31 cellular contexts compared by ENCODE assay signal in genomic region chr7:154679689-154680088, GRCh38.
"Had no signal": no experiment of that assay in that cellular context is flagged by ENCODE, and none has a peak within 500 bp of the region (broad histone marks: within the 10 kb centered on the region; RNA-seq: fewer than 3 reads in every experiment).

No MANE protein-coding gene starts in this region.

- H3K27ac ChIP-seq: KMS-11, PC-9, RWPE1, SJCRH30, SK-N-MC had no signal

- H3K4me2 ChIP-seq: KMS-11, PC-9 had no signal

- DNase-seq: Karpas-422, MM.1S, MV-4-11, NCI-H1092, NCI-H1105, NCI-H1417 treated with DMSO at 0.1 percent for 48 hours, NCI-H1436 treated with DMSO at 0.1 percent for 48 hours, NCI-H1694 treated with DMSO at 0.1 percent for 48 hours, NCI-H187 treated with DMSO at 0.1 percent for 48 hours, NCI-H2029, NCI-H2081, NCI-H2171 treated with DMSO at 0.1 percent for 48 hours, NCI-H2227 treated with DMSO at 0.1 percent for 48 hours, NCI-H345, NCI-H446, NCI-H510A treated with DMSO at 0.1 percent for 48 hours, NCI-H524 treated with DMSO at 0.1 percent for 48 hours, NCI-H526 treated with DMSO at 0.1 percent for 48 hours, NCI-H774, PC-9, SHP77, SIG-M5, SJCRH30, T-cell had no signal

- H3K36me3 ChIP-seq: SJCRH30 had no signal

- H3K4me3 ChIP-seq: PC-9, SJCRH30, SK-N-MC had no signal

- H2AFZ ChIP-seq: PC-9 had no signal

- H3K9ac ChIP-seq: KMS-11 had no signal

- H3K9me3 ChIP-seq: SJCRH30 had no signal

- FAIRE-seq: RCC 7860 had no signal

- ATAC-seq: Panc1, Right ventricle myocardium inferior, SK-N-SH treated with all-trans-retinoic acid at 6 μM for 48 hours, T-cell had no signal
